ENCODE assay signal across 1 cellular context in genomic region chr16:89507834-89508590, GRCh38.
TF ChIP-seq lines count a peak whose summit lies in the region.

TSS of gene SPG7 (plus strand) at chr16:89508403. CDS start at chr16:89508418, 15 bp downstream.

TF ChIP-seq in K562, 482 proteins besides CTCF, POLR2A, EP300 and RAD21 (continued from another document and continues in another):
- TF ChIP-seq ZBTB49 (CRISPR knock-in tag; IDR thresholded peaks at IDR 0.05; ENCODE audit: borderline replicate concordance) (no peak), E2F3 (CRISPR knock-in tag; IDR thresholded peaks at IDR 0.05) (peak; percentile 38; the same call in 1 of the 2 replicates), HNRNPL (IDR thresholded peaks at IDR 0.05; ENCODE audit: low read depth, low read length) (no peak; the same call in 1 of the 2 replicates), CHD7 (IDR thresholded peaks at IDR 0.05; ENCODE audit: low read depth, low read length) (no peak), SUPT5H (IDR thresholded peaks at IDR 0.05) (peak; percentile 75), CBFB (CRISPR knock-in tag; IDR thresholded peaks at IDR 0.05) (no peak), ZNF354B (CRISPR knock-in tag; IDR thresholded peaks at IDR 0.05) (no peak), ZSCAN32 (CRISPR knock-in tag; IDR thresholded peaks at IDR 0.05) (no peak), THRB (CRISPR knock-in tag; conservative IDR thresholded peaks at IDR 0.05) (no peak), HLTF (IDR thresholded peaks at IDR 0.05) (no peak), STAG1 (CRISPR knock-in tag; IDR thresholded peaks at IDR 0.05; ENCODE audit: borderline replicate concordance) (peak; percentile 40), SAFB (IDR thresholded peaks at IDR 0.05; ENCODE audit: borderline replicate concordance, low read depth, low read length) (0 out of 2 replicates have a peak, but pooled peaks have one; percentile 4), RBM15 (IDR thresholded peaks at IDR 0.05; ENCODE audit: insufficient read depth, low read length) (no peak), RREB1 (CRISPR knock-in tag; IDR thresholded peaks at IDR 0.05) (no peak), DIDO1 (tag; IDR thresholded peaks at IDR 0.05; ENCODE audit: low read depth) (no peak), POLR2B (IDR thresholded peaks at IDR 0.05; ENCODE audit: low read depth, partially characterized antibody) (peak; percentile 69), SMAD1 (IDR thresholded peaks at IDR 0.05; ENCODE audit: low read depth, low read length, partially characterized antibody) (peak; percentile 45), SREBF1 (IDR thresholded peaks at IDR 0.05; ENCODE audit: borderline replicate concordance, low read depth, low read length) (no peak), ZNF12 (CRISPR knock-in tag; IDR thresholded peaks at IDR 0.05) (no peak), TBP (optimal IDR thresholded peaks at IDR 0.05; ENCODE audit: low read depth, low read length) (peak; percentile 73), YY1 (IDR thresholded peaks at IDR 0.05; ENCODE audit: borderline replicate concordance in 1 of 3, control insufficient read depth in 1 of 3, extremely low read depth in 1 of 3, insufficient read depth in 3 of 3, insufficient read length in 1 of 3, insufficient replicate concordance in 2 of 3, low read depth in 1 of 3, low read length in 2 of 3) (peak; percentile 74 to 96 (median 94)), LARP7 (IDR thresholded peaks at IDR 0.05) (no peak), ZBTB26 (CRISPR knock-in tag; IDR thresholded peaks at IDR 0.05) (no peak), PRDM10 (IDR thresholded peaks at IDR 0.05; ENCODE audit: partially characterized antibody) (peak; percentile 51), MYC (IDR thresholded peaks at IDR 0.05; ENCODE audit: low read depth, low read length) (peak; percentile 88), MYC (CRISPR knock-in tag; IDR thresholded peaks at IDR 0.05; ENCODE audit: borderline replicate concordance, low read depth) (peak; percentile 12; the same call in 1 of the 2 replicates), ZNF133 (CRISPR knock-in tag; IDR thresholded peaks at IDR 0.05) (no peak), CCNT2 (IDR thresholded peaks at IDR 0.05; ENCODE audit: borderline replicate concordance, extremely low read depth, insufficient read length, low read depth, low read length) (peak; percentile 67)
